23 cellular contexts compared by ENCODE assay signal in genomic region chr18:8536922-8537321, GRCh38.
"Had no signal": no experiment of that assay in that cellular context is flagged by ENCODE, and none has a peak within 500 bp of the region (broad histone marks: within the 10 kb centered on the region; RNA-seq: fewer than 3 reads in every experiment).

No MANE protein-coding gene starts in this region.

- H3K4me1 Mint-ChIP-seq: activated CD4-positive, alpha-beta T cell treated with anti-CD3 and anti-CD28 coated beads, Interleukin-2, amount 10 ng/mL, durations not matched to agents 24 days and 14 days; activated naive CD4-positive, alpha-beta T cell treated with anti-CD3 and anti-CD28 coated beads, Interleukin-2, amount 10 ng/mL, durations not matched to agents 7 days and 5 days; activated naive CD8-positive, alpha-beta T cell treated with anti-CD3 and anti-CD28 coated beads, Interleukin-2, amount 10 ng/mL, durations not matched to agents 7 days and 5 days; naive B cell had no signal

- H3K27ac ChIP-seq: brain microvascular endothelial cell, gastroesophageal sphincter, hepatocyte, parathyroid adenoma, right lobe of liver, upper lobe of left lung had no signal

- H3K9me3 ChIP-seq: right lobe of liver had no signal

- H3K4me3 ChIP-seq: gastroesophageal sphincter, hepatocyte, right lobe of liver, upper lobe of left lung had no signal

- DNase-seq: activated CD4-positive, alpha-beta memory T cell treated with anti-CD3 and anti-CD28 coated beads for 36 hours; activated CD4-positive, alpha-beta T cell treated with anti-CD3 and anti-CD28 coated beads, Interleukin-2, amount 10 ng/mL, durations not matched to agents 24 days and 14 days; activated CD4-positive, CD25-positive, alpha-beta regulatory T cell treated with anti-CD3 and anti-CD28 coated beads, Interleukin-2, amount 50 U/mL, for 72 hours; activated CD8-positive, alpha-beta memory T cell treated with anti-CD3 and anti-CD28 coated beads, Interleukin-2, amount 50 U/mL, for 4 hours; activated gamma-delta T cell; activated naive CD4-positive, alpha-beta T cell treated with anti-CD3 and anti-CD28 coated beads, Interleukin-2, amount 10 ng/mL, durations not matched to agents 7 days and 5 days; activated naive CD8-positive, alpha-beta T cell treated with anti-CD3 and anti-CD28 coated beads, Interleukin-2, amount 10 ng/mL, durations not matched to agents 7 days and 5 days; activated T-cell treated with anti-CD3 and anti-CD28 coated beads, Interleukin-2, amount 50 U/mL, for 1 hour; amniotic stem cell; brain microvascular endothelial cell; cortex of kidney; left ventricle myocardium superior; naive B cell; occipital lobe; right lobe of liver; stimulated activated CD4-positive, alpha-beta T cell treated with anti-CD3 and anti-CD28 coated beads, Interleukin-2, amount 100 ng/mL, for 48 hours; T-helper 2 cell had no signal

- H2AFZ ChIP-seq: hepatocyte, parathyroid adenoma had no signal

- H3K4me3 Mint-ChIP-seq: activated CD4-positive, alpha-beta memory T cell treated with anti-CD3 and anti-CD28 coated beads for 36 hours; activated CD4-positive, alpha-beta T cell treated with anti-CD3 and anti-CD28 coated beads, Interleukin-2, amount 10 ng/mL, durations not matched to agents 24 days and 14 days; activated naive CD4-positive, alpha-beta T cell treated with anti-CD3 and anti-CD28 coated beads, Interleukin-2, amount 10 ng/mL, durations not matched to agents 7 days and 5 days; activated naive CD8-positive, alpha-beta T cell treated with anti-CD3 and anti-CD28 coated beads, Interleukin-2, amount 10 ng/mL, durations not matched to agents 7 days and 5 days; activated T-helper 1 cell treated with anti-CD3 and anti-CD28 coated beads, Interleukin-12 subunit alpha, Interleukin-12 subunit beta, Interleukin-2, Interleukin-4 antibody, amounts not matched to agents 30 ng/mL and 10 ng/mL and 1 ng/mL, durations not matched to agents 14 hours and 24 hours and 36 hours; naive B cell; stimulated activated naive CD8-positive, alpha-beta T cell treated with anti-CD3 and anti-CD28 coated beads, Interleukin-15, Interleukin-2, amounts not matched to agents 100 ng/mL and 50 ng/mL, for 24 hours had no signal

- ATAC-seq: gastroesophageal sphincter, left ventricle myocardium superior, right lobe of liver had no signal

- H3K4me1 ChIP-seq: gastroesophageal sphincter, parathyroid adenoma, right lobe of liver, upper lobe of left lung had no signal

- H3K27ac Mint-ChIP-seq: activated CD4-positive, alpha-beta memory T cell treated with anti-CD3 and anti-CD28 coated beads for 36 hours; activated CD4-positive, alpha-beta T cell treated with anti-CD3 and anti-CD28 coated beads, Interleukin-2, amount 10 ng/mL, durations not matched to agents 24 days and 14 days; activated naive CD8-positive, alpha-beta T cell treated with anti-CD3 and anti-CD28 coated beads, Interleukin-2, amount 10 ng/mL, durations not matched to agents 7 days and 5 days; activated T-helper 1 cell treated with anti-CD3 and anti-CD28 coated beads, Interleukin-12 subunit alpha, Interleukin-12 subunit beta, Interleukin-2, Interleukin-4 antibody, amounts not matched to agents 30 ng/mL and 10 ng/mL and 1 ng/mL, durations not matched to agents 14 hours and 24 hours and 36 hours; stimulated activated naive CD8-positive, alpha-beta T cell treated with anti-CD3 and anti-CD28 coated beads, Interleukin-15, Interleukin-2, amounts not matched to agents 100 ng/mL and 50 ng/mL, for 24 hours had no signal

- H3K36me3 Mint-ChIP-seq: activated CD4-positive, alpha-beta memory T cell treated with anti-CD3 and anti-CD28 coated beads for 36 hours; activated naive CD4-positive, alpha-beta T cell treated with anti-CD3 and anti-CD28 coated beads, Interleukin-2, amount 10 ng/mL, durations not matched to agents 7 days and 5 days had no signal

- H3K36me3 ChIP-seq: brain microvascular endothelial cell, gastroesophageal sphincter, right lobe of liver, upper lobe of left lung had no signal

- H3K27me3 Mint-ChIP-seq: activated CD4-positive, alpha-beta memory T cell treated with anti-CD3 and anti-CD28 coated beads for 36 hours; activated CD4-positive, alpha-beta T cell treated with anti-CD3 and anti-CD28 coated beads, Interleukin-2, amount 10 ng/mL, durations not matched to agents 24 days and 14 days; stimulated activated naive CD8-positive, alpha-beta T cell treated with anti-CD3 and anti-CD28 coated beads, Interleukin-15, Interleukin-2, amounts not matched to agents 100 ng/mL and 50 ng/mL, for 24 hours had no signal

- H3K4me2 ChIP-seq: hepatocyte had no signal

- H3K9ac ChIP-seq: parathyroid adenoma had no signal

- H3K27me3 ChIP-seq: brain microvascular endothelial cell, gastroesophageal sphincter, hepatocyte, right lobe of liver, upper lobe of left lung had no signal

- H3K79me2 ChIP-seq: hepatocyte, parathyroid adenoma had no signal
